Comparison of ENCODE assay signal across 27 cellular contexts in the genomic region with DNA sequence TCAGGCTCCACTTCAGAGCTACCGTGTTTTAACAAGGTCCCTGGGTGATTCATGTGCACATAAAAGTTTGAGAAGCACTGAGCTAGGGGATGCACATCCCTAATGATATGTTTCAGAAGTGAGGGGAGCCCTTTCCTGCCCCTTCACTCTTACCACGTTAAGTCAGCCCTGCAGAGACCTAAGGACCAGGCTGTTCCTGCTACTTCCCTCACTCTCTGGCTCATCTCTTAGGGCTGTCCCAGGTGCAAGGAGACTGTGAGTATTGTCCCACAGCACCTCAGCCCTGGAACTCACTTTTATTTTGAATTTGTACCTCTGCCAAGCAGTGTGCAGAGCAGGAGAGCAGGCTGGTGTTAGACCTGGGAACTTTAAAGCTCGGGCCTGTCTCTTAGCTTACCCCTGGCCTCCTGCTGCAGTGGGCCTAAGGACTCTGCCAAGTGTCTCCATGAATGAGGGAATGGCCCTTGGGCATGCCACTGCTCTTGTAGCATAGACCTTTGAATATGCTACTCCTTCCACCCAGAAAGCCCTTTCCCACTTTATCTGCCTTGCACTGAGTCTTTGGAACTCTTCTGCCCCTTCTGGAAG. TPM values are rescaled to one million over a fixed set of nuclear protein-coding genes. Genes with fewer than 3 reads are reported as not detected.
"Had no signal": no experiment of that assay in that cellular context is flagged by ENCODE, and none has a peak within 500 bp of the region (broad histone marks: within the 10 kb centered on the region; RNA-seq: fewer than 3 reads in every experiment).

No MANE protein-coding gene starts in this region.

- H3K27me3 ChIP-seq: ascending aorta, body of pancreas had no signal

- H3K36me3 ChIP-seq: ascending aorta had no signal

- H3K27ac ChIP-seq: ascending aorta, body of pancreas had no signal

- DNase-seq: activated B cell treated with CpG ODN at 0.5 μM for 24 hours; activated CD4-positive, alpha-beta T cell treated with anti-CD3 and anti-CD28 coated beads for 1 hour; activated CD4-positive, alpha-beta T cell treated with anti-CD3 and anti-CD28 coated beads, Interleukin-2, amount 10 ng/mL, durations not matched to agents 24 days and 14 days; activated CD4-positive, alpha-beta T cell treated with anti-CD3 and anti-CD28 coated beads, Interleukin-2, amount 50 U/mL, for 48 hours; activated CD8-positive, alpha-beta memory T cell treated with anti-CD3 and anti-CD28 coated beads, Interleukin-2, amount 10 ng/mL, durations not matched to agents 7 days and 5 days; activated effector memory CD4-positive, alpha-beta T cell treated with anti-CD3 and anti-CD28 coated beads, Interleukin-2, amount 50 U/mL, for 16 hours; activated naive CD4-positive, alpha-beta T cell treated with Interleukin-2 at 50 U/mL for 16 hours; activated naive CD8-positive, alpha-beta T cell treated with anti-CD3 and anti-CD28 coated beads, Interleukin-2, amount 50 U/mL, for 24 hours; activated T-cell treated with anti-CD3 and anti-CD28 coated beads, Interleukin-2, amount 50 U/mL, for 4 hours; amniotic stem cell; body of pancreas; central memory CD4-positive, alpha-beta T cell; Kasumi-1; NCI-H1105 treated with DMSO at 0.1 percent for 48 hours; NCI-H1436 treated with DMSO at 0.1 percent for 48 hours; NCI-H187 treated with DMSO at 0.1 percent for 48 hours; NCI-H2081 treated with DMSO at 0.1 percent for 48 hours; NCI-H446; SK-N-SH; SW 1271; T-helper 9 cell had no signal

- H3K9me3 ChIP-seq: ascending aorta, body of pancreas, SK-N-SH had no signal

- FAIRE-seq: bronchial epithelial cell had no signal

- ATAC-seq: activated CD8-positive, alpha-beta memory T cell treated with anti-CD3 and anti-CD28 coated beads, Interleukin-2, amount 10 ng/mL, durations not matched to agents 7 days and 5 days; activated naive CD8-positive, alpha-beta T cell treated with anti-CD3 and anti-CD28 coated beads, Interleukin-2, amount 50 U/mL, for 24 hours; activated T-cell treated with anti-CD3 and anti-CD28 coated beads, Interleukin-2, amount 50 U/mL, for 4 hours; body of pancreas; Right ventricle myocardium inferior had no signal

- H3K4me2 ChIP-seq: SK-N-SH had no signal

- H3K4me1 ChIP-seq: ascending aorta, body of pancreas had no signal

- H3K4me3 ChIP-seq: ascending aorta, body of pancreas had no signal

RNA-seq across cellular contexts. Expression of gene CCDC177, which starts 25.7 kb away (rescaled TPM):
- total RNA-seq: activated B cell treated with CpG ODN at 0.5 μM for 24 hours; activated CD4-positive, alpha-beta T cell treated with anti-CD3 and anti-CD28 coated beads, Interleukin-2, amount 10 ng/mL, durations not matched to agents 24 days and 14 days; activated CD8-positive, alpha-beta memory T cell treated with anti-CD3 and anti-CD28 coated beads, Interleukin-2, amount 10 ng/mL, durations not matched to agents 7 days and 5 days; activated naive CD4-positive, alpha-beta T cell treated with anti-CD3 and anti-CD28 coated beads, Interleukin-2, amount 50 U/mL, for 72 hours; ascending aorta; body of pancreas; bronchial epithelial cell; chondrocyte; Right ventricle myocardium inferior; RPMI7951 had no signal
- polyA plus RNA-seq: SK-N-SH had no signal
